Comparison of ENCODE assay signal across 1 cellular context in the genomic region with DNA sequence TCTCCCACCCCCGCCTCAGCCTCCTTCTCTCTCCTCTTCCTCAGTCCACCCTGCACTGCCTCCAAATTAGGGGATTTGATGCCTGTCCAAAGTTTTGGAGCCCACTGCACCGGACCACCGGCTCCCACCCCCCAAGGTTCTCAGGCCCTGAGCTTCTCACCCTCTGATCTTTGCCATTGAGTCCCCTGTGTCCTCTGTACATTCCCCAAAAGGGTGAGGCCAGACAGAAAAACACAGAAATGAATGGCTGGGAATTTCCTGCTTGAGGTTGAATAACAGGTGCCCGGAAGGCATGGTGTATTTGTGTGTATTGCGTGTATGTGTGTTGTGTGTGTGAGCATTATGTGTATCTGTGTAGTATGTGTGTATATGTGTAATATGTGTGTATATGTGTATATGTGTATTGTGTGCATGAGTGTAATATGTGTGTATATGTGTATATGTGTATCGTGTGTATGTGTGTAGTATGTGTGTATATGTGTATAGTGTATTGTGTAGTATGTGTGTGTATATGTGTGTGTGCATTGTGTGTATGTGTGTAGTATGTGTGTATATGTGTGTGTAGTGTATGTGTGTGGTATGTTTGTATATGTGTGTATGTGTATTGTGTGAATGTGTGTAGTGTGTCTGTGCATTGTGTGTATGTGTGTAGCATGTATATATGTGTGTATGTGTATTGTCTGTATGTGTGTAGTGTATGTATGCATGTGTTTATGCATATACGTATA.
TF ChIP-seq lines count a peak whose summit lies in the region.

No MANE protein-coding gene starts in this region.

TF ChIP-seq in H1, 55 proteins besides CTCF, POLR2A, EP300 and RAD21:
- no peak for TF ChIP-seq EGR1 (IDR thresholded peaks at IDR 0.05; ENCODE audit: borderline replicate concordance, low read depth, low read length)
- TF ChIP-seq RBBP5 (IDR thresholded peaks at IDR 0.05; ENCODE audit: borderline replicate concordance, low read depth, low read length): no peak
- no peak for TF ChIP-seq CTBP2 (IDR thresholded peaks at IDR 0.05; ENCODE audit: borderline replicate concordance, insufficient read depth, insufficient read length, low read length)
- no peak for TF ChIP-seq BCL11A (IDR thresholded peaks at IDR 0.05; ENCODE audit: low read depth in 2 of 2, low read length in 2 of 2)
- TF ChIP-seq ASH2L (IDR thresholded peaks at IDR 0.05; ENCODE audit: low read length): no peak
- no peak for TF ChIP-seq TBP (IDR thresholded peaks at IDR 0.05; ENCODE audit: low read depth, low read length)
- no peak for TF ChIP-seq TEAD4 (IDR thresholded peaks at IDR 0.05; ENCODE audit: low read depth, low read length)
- TF ChIP-seq PHF8 (conservative IDR thresholded peaks at IDR 0.05; ENCODE audit: low read depth, low read length): no peak
- no peak for TF ChIP-seq MAX (IDR thresholded peaks at IDR 0.05)
- no peak for TF ChIP-seq RFX5 (IDR thresholded peaks at IDR 0.05; ENCODE audit: borderline replicate concordance, low read depth, low read length)
- TF ChIP-seq, protein P1, sequence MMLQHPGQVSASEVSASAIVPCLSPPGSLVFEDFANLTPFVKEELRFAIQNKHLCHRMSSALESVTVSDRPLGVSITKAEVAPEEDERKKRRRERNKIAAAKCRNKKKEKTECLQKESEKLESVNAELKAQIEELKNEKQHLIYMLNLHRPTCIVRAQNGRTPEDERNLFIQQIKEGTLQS (IDR thresholded peaks at IDR 0.05; ENCODE audit: insufficient read depth, low read depth, low read length): no peak
- TF ChIP-seq POLR2AphosphoS5 (IDR thresholded peaks at IDR 0.05; ENCODE audit: low read depth, low read length): no peak
